12 cellular contexts compared by ENCODE assay signal in the genomic region with DNA sequence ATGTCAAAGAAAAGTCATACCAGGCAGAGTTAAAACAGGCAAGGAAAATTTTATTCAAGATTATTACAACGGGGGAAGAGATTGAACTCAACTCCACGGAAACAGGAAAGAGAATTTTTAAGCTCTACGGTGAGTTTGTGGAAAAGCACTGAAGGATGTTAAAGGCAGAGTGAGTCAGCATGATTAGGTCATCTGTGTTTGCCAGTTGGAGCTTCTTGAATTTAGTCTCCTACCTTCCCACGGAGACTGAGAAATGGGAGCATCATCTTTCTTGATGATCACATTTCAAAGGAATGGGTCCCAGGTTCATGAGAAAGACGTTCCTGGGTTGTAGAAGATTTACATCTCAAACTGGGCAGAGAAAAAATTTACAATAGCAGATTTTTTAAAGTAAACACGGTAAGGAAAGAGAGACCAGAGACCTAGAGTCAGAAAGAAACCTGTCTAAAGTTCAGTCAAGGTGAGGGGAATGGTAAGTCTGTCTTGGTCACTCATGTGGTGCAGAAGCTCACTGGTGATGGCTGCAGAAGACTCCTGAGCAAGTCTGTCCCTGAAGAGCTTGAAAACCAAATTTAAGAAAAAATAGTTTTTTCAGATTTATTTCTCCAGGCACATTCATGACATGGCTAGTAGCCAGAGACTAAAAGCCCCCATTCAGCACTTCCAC.
DNase-seq lines count a peak whose midpoint lies in the region; ATAC-seq and TF ChIP-seq lines count a peak whose summit lies in the region.
"Had no signal": no experiment of that assay in that cellular context is flagged by ENCODE, and none has a peak within 500 bp of the region (broad histone marks: within the 10 kb centered on the region; RNA-seq: fewer than 3 reads in every experiment).

No MANE protein-coding gene starts in this region.

- TF ChIP-seq CTCF in RWPE2 (IDR thresholded peaks at IDR 0.05; ENCODE audit: poor library complexity, severe bottlenecking): no peak
- TF ChIP-seq CTCF in fibroblast of mammary gland (conservative IDR thresholded peaks at IDR 0.05; ENCODE audit: control insufficient read depth, insufficient read depth, low read depth, low read length): no peak
- no peak for TF ChIP-seq CTCF in omental fat pad (IDR thresholded peaks at IDR 0.05)

- H3K4me3 ChIP-seq in RWPE2 (ENCODE audit: severe bottlenecking) (no peak overlapping the region), fibroblast of mammary gland (ENCODE audit: control insufficient read depth, low read depth, low read length) (no peak overlapping the region)

- H3K27me3 ChIP-seq in RWPE2 (ENCODE audit: insufficient read depth, poor library complexity, severe bottlenecking): no peaks in the 10 kb centered on the region

- DNase-seq in NCI-H2227 treated with DMSO at 0.1 percent for 48 hours (lab: John Stamatoyannopoulos, UW): peak; percentile 19
- DNase-seq in NCI-H2227 (lab: John Stamatoyannopoulos, UW; ENCODE audit: unreplicated experiment): no peak
- no peak for DNase-seq in RWPE2 (ENCODE audit: low spot score)
- peak; percentile 77 for DNase-seq in fibroblast of mammary gland (ENCODE audit: low read depth)
- peak; percentile 17 for DNase-seq in stromal cell of bone marrow (ENCODE audit: low read depth)
- no peak for DNase-seq in NCI-H1092 (lab: John Stamatoyannopoulos, UW)
- DNase-seq in omental fat pad (ENCODE audit: low spot score): no peak
- no peak for DNase-seq in effector CD8-positive, alpha-beta T cell (lab: John Stamatoyannopoulos, UW)
- DNase-seq: 8988T; left ventricle myocardium superior; NCI-H2171; stimulated activated CD4-positive, alpha-beta T cell treated with anti-CD3 and anti-CD28 coated beads, Interleukin-2, amount 100 ng/mL, for 48 hours had no signal

- H3K36me3 ChIP-seq in RWPE2 (ENCODE audit: low read depth): no peaks in the 10 kb centered on the region

- H3K4me1 ChIP-seq in RWPE2 (ENCODE audit: insufficient read depth, poor library complexity, severe bottlenecking): peaks cover 4% of the 10 kb centered on the region

- ATAC-seq in RWPE2 (ENCODE audit: low read depth) (peak; percentile 80), omental fat pad (ENCODE audit: low FRiP score) (no peak)
- ATAC-seq: left ventricle myocardium superior had no signal

- H3K27ac ChIP-seq in RWPE2 (ENCODE audit: poor library complexity, severe bottlenecking): peak overlapping the region; percentile 24

- no peaks in the 10 kb centered on the region for H3K9me3 ChIP-seq in RWPE2 (ENCODE audit: severe bottlenecking)

Comparison
In these comparisons a context has a peak if more than half of its experiments do, and no peak if none do; other contexts are left out.
1. DNase-seq: peak in NCI-H2227 treated with DMSO at 0.1 percent for 48 hours (single experiment), fibroblast of mammary gland (single experiment) and stromal cell of bone marrow (single experiment); none in NCI-H2227 (single experiment), RWPE2 (single experiment), NCI-H1092 (single experiment), omental fat pad (single experiment) and effector CD8-positive, alpha-beta T cell (single experiment).